Comparison of ENCODE assay signal across 17 cellular contexts in the genomic region with DNA sequence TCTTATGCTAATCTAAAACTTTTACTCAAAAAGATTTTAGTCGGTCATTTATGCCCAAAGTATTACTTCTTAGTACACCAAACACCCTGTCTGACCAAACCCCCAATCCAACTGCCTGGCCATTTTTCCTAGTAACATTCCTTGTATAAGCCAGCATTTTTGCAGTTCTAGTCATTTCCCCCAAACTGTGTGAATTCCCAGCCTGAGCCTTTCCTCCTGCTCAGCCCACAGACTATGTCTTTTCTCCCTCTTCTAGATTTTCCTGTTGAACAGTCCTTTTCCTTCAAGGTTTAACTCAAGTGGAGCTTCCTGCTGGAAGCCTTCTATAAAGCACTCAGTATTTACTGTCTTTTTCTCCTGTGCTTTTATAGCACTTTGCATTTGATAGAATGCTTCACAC.
DNase-seq lines count a peak whose midpoint lies in the region; ATAC-seq, FAIRE-seq and TF ChIP-seq lines count a peak whose summit lies in the region.
"Had no signal": no experiment of that assay in that cellular context is flagged by ENCODE, and none has a peak within 500 bp of the region (broad histone marks: within the 10 kb centered on the region; RNA-seq: fewer than 3 reads in every experiment).

No MANE protein-coding gene starts in this region.

- H2AFZ ChIP-seq in IMR-90 (replicated peaks; ENCODE audit: low read length, poor library complexity) = no peak overlapping the region
- H2AFZ ChIP-seq: PC-9 had no signal

- CTCF ChIA-PET in IMR-90 (lab: Yijun Ruan, JAX) = no interaction called here

- no peak overlapping the region for H3K14ac ChIP-seq in IMR-90 (replicated peaks; ENCODE audit: low read depth, low read length)

- peaks cover 4% of the 10 kb centered on the region for H3K36me3 Mint-ChIP-seq in chondrocyte (ENCODE audit: low read depth)
- H3K36me3 Mint-ChIP-seq: activated naive CD8-positive, alpha-beta T cell treated with anti-CD3 and anti-CD28 coated beads for 36 hours had no signal

- no peak overlapping the region for H2AK9ac ChIP-seq in IMR-90 (replicated peaks; ENCODE audit: low read depth, low read length, poor library complexity)

- peak; percentile 47 for DNase-seq in AG08396 (ENCODE audit: low spot score)
- peak; percentile 76 for DNase-seq in IMR-90
- no peak for DNase-seq in chondrocyte (ENCODE audit: low spot score)
- peak; percentile 47 for DNase-seq in mesendoderm
- no peak for DNase-seq in GM12891 (ENCODE audit: insufficient read length, low spot score)
- no peak for DNase-seq in stomach
- DNase-seq: activated naive CD8-positive, alpha-beta T cell treated with anti-CD3 and anti-CD28 coated beads for 36 hours; colonic mucosa; esophagus squamous epithelium; NCI-H1417; PC-9; posterior cingulate gyrus; stimulated activated CD4-positive, alpha-beta T cell treated with anti-CD3 and anti-CD28 coated beads, Interleukin-15, amount 100 ng/mL, for 24 hours had no signal

- no peak overlapping the region for H4K91ac ChIP-seq in IMR-90 (ENCODE audit: insufficient read depth, low read depth, low read length)

- peak overlapping the region; percentile 2; the same call in 1 of the 2 replicates for H3K4me2 ChIP-seq in IMR-90 (ENCODE audit: low read depth, low read length)
- no peak overlapping the region for H3K4me2 ChIP-seq in mesendoderm (ENCODE audit: low read length)
- H3K4me2 ChIP-seq: PC-9 had no signal

- H3K4ac ChIP-seq in IMR-90 (ENCODE audit: low read depth, low read length) = peak overlapping the region; percentile 64; the same call in 1 of the 2 replicates
- no peak overlapping the region for H3K4ac ChIP-seq in mesendoderm (ENCODE audit: low read depth, low read length)

- H3K9me1 ChIP-seq in IMR-90 (ENCODE audit: insufficient read depth, low read length) = no peaks in the 10 kb centered on the region; the same call in 1 of the 2 replicates

- peak overlapping the region; percentile 67; the same call in 1 of the 2 replicates for H3K18ac ChIP-seq in IMR-90 (ENCODE audit: low read depth, low read length)
- no peak overlapping the region for H3K18ac ChIP-seq in mesendoderm (ENCODE audit: low read length)

- H4K20me1 ChIP-seq in IMR-90 (ENCODE audit: insufficient read depth, low read length) = no peaks in the 10 kb centered on the region

- H3K9me3 Mint-ChIP-seq in chondrocyte (ENCODE audit: low read depth) = no peaks in the 10 kb centered on the region
- H3K9me3 Mint-ChIP-seq: activated naive CD8-positive, alpha-beta T cell treated with anti-CD3 and anti-CD28 coated beads for 36 hours had no signal

- no peak overlapping the region for H3K4me3 Mint-ChIP-seq in chondrocyte (ENCODE audit: unreplicated experiment)
- H3K4me3 Mint-ChIP-seq: activated naive CD8-positive, alpha-beta T cell treated with anti-CD3 and anti-CD28 coated beads for 36 hours had no signal

- BruUV-seq in IMR-90 (replicated peaks; lab: Mats Ljungman, UMichigan) = no TSS peak

- H3K4me1 Mint-ChIP-seq in chondrocyte (ENCODE audit: low read depth) = peaks cover 63% of the 10 kb centered on the region
- H3K4me1 Mint-ChIP-seq: activated naive CD8-positive, alpha-beta T cell treated with anti-CD3 and anti-CD28 coated beads for 36 hours had no signal

- WGBS in IMR-90 (ENCODE audit: extremely low coverage in 2 of 2, insufficient read length in 1 of 2), 2 experiments = no CpG with 5 or more reads among the region's 1 CpG
- WGBS in mesendoderm (ENCODE audit: extremely low coverage, insufficient coverage, low lambda C conversion rate) = no CpG with 5 or more reads among the region's 1 CpG
- WGBS in stomach, 5 donors = 50 to 58% (median 54%) methylated on average over 1 of the region's 1 CpG

- H2BK5ac ChIP-seq in IMR-90 (ENCODE audit: low read depth, low read length, poor library complexity, severe bottlenecking) (peak overlapping the region; percentile 95), mesendoderm (ENCODE audit: low read length) (no peak overlapping the region)

- H3K9me3 ChIP-seq in IMR-90 (ENCODE audit: control insufficient read depth, insufficient read depth, low read length) (no peaks in the 10 kb centered on the region), stomach (no peaks in the 10 kb centered on the region)
- H3K9me3 ChIP-seq: colonic mucosa, esophagus squamous epithelium, suprapubic skin had no signal

- H3K9ac ChIP-seq in IMR-90 (ENCODE audit: low read depth, low read length) (no peak overlapping the region), mesendoderm (ENCODE audit: low read length) (no peak overlapping the region)

- H3K4me3 ChIP-seq in IMR-90 (ENCODE audit: insufficient read depth, low read depth, low read length) = no peak overlapping the region
- no peak overlapping the region for H3K4me3 ChIP-seq in mesendoderm (ENCODE audit: low read length)
- H3K4me3 ChIP-seq in stomach = no peak overlapping the region
- H3K4me3 ChIP-seq: colonic mucosa, esophagus squamous epithelium, PC-9, suprapubic skin had no signal

- no peak for FAIRE-seq in GM12891 (lab: Jason Lieb, UNC)

- H2BK15ac ChIP-seq in IMR-90 (ENCODE audit: low read depth, low read length) (no peak overlapping the region), mesendoderm (replicated peaks; ENCODE audit: low read depth) (no peak overlapping the region)

- no peaks in the 10 kb centered on the region for H3K27me3 Mint-ChIP-seq in chondrocyte (ENCODE audit: low read depth)
- H3K27me3 Mint-ChIP-seq: activated naive CD8-positive, alpha-beta T cell treated with anti-CD3 and anti-CD28 coated beads for 36 hours had no signal

- no peak overlapping the region for H2AK5ac ChIP-seq in IMR-90 (ENCODE audit: low read depth, low read length)
- no peak overlapping the region for H2AK5ac ChIP-seq in mesendoderm (ENCODE audit: low read length)

- H3K4me1 ChIP-seq in IMR-90 (ENCODE audit: control insufficient read depth, insufficient read depth, low read length) = peaks cover 8% of the 10 kb centered on the region; the same call in 1 of the 2 replicates
- H3K4me1 ChIP-seq in mesendoderm (ENCODE audit: control insufficient read depth, low read depth, low read length) = peaks cover 1% of the 10 kb centered on the region
- H3K4me1 ChIP-seq in stomach = no peaks in the 10 kb centered on the region
- H3K4me1 ChIP-seq: colonic mucosa had no signal

- H4K5ac ChIP-seq in IMR-90 (ENCODE audit: low read depth, low read length) (no peak overlapping the region), mesendoderm (ENCODE audit: low read length) (no peak overlapping the region)

- in situ Hi-C loops in IMR-90 (cut with MboI; ENCODE audit: low sequenced_read_pairs) = loop anchor here (25.0 kb wide), 1 partner anchor 889 kb away; no protein-coding TSS in a partner anchor

- H3K56ac ChIP-seq in IMR-90 (ENCODE audit: extremely low read depth, insufficient read depth, low read length) (no peak overlapping the region), mesendoderm (ENCODE audit: low read length) (no peak overlapping the region)

- TF ChIP-seq EP300 in stomach (IDR thresholded peaks at IDR 0.05) = no peak

- H3K27ac ChIP-seq in IMR-90 (ENCODE audit: insufficient read depth, low read length) (0 out of 2 replicates have a peak overlapping the region, but pooled peaks have one; percentile 40), mesendoderm (ENCODE audit: low read depth, low read length) (no peak overlapping the region), stomach (no peak overlapping the region)
- H3K27ac ChIP-seq: colonic mucosa, esophagus squamous epithelium, PC-9, suprapubic skin had no signal

- peak overlapping the region; percentile 78 for H2BK20ac ChIP-seq in IMR-90 (ENCODE audit: low read depth, low read length)

- H3K23ac ChIP-seq in IMR-90 (ENCODE audit: low read depth, low read length) (no peak overlapping the region), mesendoderm (ENCODE audit: low read length) (no peak overlapping the region)

- TF ChIP-seq RAD21 in IMR-90 (IDR thresholded peaks at IDR 0.05; ENCODE audit: low read length) = no peak

- H3K36me3 ChIP-seq in IMR-90 (ENCODE audit: control insufficient read depth, insufficient read depth, low read length) = no peaks in the 10 kb centered on the region
- no peaks in the 10 kb centered on the region for H3K36me3 ChIP-seq in mesendoderm (ENCODE audit: control insufficient read depth, insufficient read depth, low read length)
- no peaks in the 10 kb centered on the region for H3K36me3 ChIP-seq in stomach
- H3K36me3 ChIP-seq: colonic mucosa, esophagus squamous epithelium, suprapubic skin had no signal

- H3K27me3 ChIP-seq in IMR-90 (ENCODE audit: control insufficient read depth, insufficient read depth, low read length) = no peaks in the 10 kb centered on the region
- no peaks in the 10 kb centered on the region for H3K27me3 ChIP-seq in mesendoderm (ENCODE audit: insufficient read depth, low read length, poor library complexity)
- no peaks in the 10 kb centered on the region for H3K27me3 ChIP-seq in stomach
- H3K27me3 ChIP-seq: colonic mucosa, esophagus squamous epithelium, suprapubic skin had no signal

- POLR2A ChIA-PET in IMR-90 (lab: Charles Lee; ENCODE audit: unreplicated experiment) = no interaction called here

- TF ChIP-seq POLR2A in IMR-90 (IDR thresholded peaks at IDR 0.05; ENCODE audit: low read depth, low read length) (no peak), GM12891 (IDR thresholded peaks at IDR 0.05; ENCODE audit: low read depth, low read length) (no peak), stomach (IDR thresholded peaks at IDR 0.05) (no peak)

- no peaks in the 10 kb centered on the region for H3K79me1 ChIP-seq in IMR-90 (ENCODE audit: low read depth in 1 of 2, low read length in 2 of 2)
- H3K79me1 ChIP-seq in mesendoderm (ENCODE audit: low read length) = no peaks in the 10 kb centered on the region

- ATAC-seq in IMR-90 (ENCODE audit: low read depth) (peak; percentile 86), GM19351 (IDR thresholded peaks at IDR 0.05; ENCODE audit: unreplicated experiment) (no peak), HG02678 (IDR thresholded peaks at IDR 0.05; ENCODE audit: unreplicated experiment) (no peak)
- ATAC-seq: activated CD4-positive, CD25-positive, alpha-beta regulatory T cell treated with anti-CD3 and anti-CD28 coated beads, Interleukin-2, amount 50 U/mL, for 24 hours had no signal

- no peaks in the 10 kb centered on the region for H3K79me2 ChIP-seq in mesendoderm (ENCODE audit: control insufficient read depth, insufficient read depth, low read length)

- peak overlapping the region in 1 of 2 experiments; percentile 58; a peak in 2 of 4 replicates for H4K8ac ChIP-seq in IMR-90 (ENCODE audit: low read depth in 2 of 2, low read length in 2 of 2)
- no peak overlapping the region for H4K8ac ChIP-seq in mesendoderm (ENCODE audit: low read depth, low read length)

- H3K27ac Mint-ChIP-seq in chondrocyte (ENCODE audit: unreplicated experiment) = peak overlapping the region; percentile 93
- H3K27ac Mint-ChIP-seq: activated naive CD8-positive, alpha-beta T cell treated with anti-CD3 and anti-CD28 coated beads for 36 hours had no signal

- H2BK120ac ChIP-seq in IMR-90 (ENCODE audit: low read depth, low read length) = peak overlapping the region; percentile 54; the same call in 1 of the 2 replicates
- no peak overlapping the region for H2BK120ac ChIP-seq in mesendoderm (ENCODE audit: low read depth, low read length)

- dilution Hi-C loops in IMR-90 (cut with HindIII; ENCODE audit: low sequenced_read_pairs, unreplicated experiment) = no loop called here

- TF ChIP-seq CTCF in IMR-90 (conservative IDR thresholded peaks at IDR 0.05; ENCODE audit: low read depth, low read length) (no peak), chondrocyte (IDR thresholded peaks at IDR 0.05) (peak; percentile 26), stomach (IDR thresholded peaks at IDR 0.05) (no peak)

- intact Hi-C loops in IMR-90 (cut with micrococcal nuclease) = loop anchor here (5.0 kb wide), 1 partner anchor 36 kb away; no protein-coding TSS in a partner anchor
- intact Hi-C loops in stomach (cut with DNase I; ENCODE audit: low total_unique reads) = no loop called here

Comparison
In these comparisons a context has a peak if more than half of its experiments do, and no peak if none do; other contexts are left out.
1. DNase-seq: peak in AG08396 (single experiment), IMR-90 (single experiment) and mesendoderm (single experiment); none in chondrocyte (single experiment), GM12891 (single experiment) and stomach (single experiment).